Comparison of ENCODE assay signal across 8 cellular contexts in genomic region chr9:97615439-97616072, GRCh38. TPM values are rescaled to one million over a fixed set of nuclear protein-coding genes. Genes with fewer than 3 reads are reported as not detected.
DNase-seq lines count a peak whose midpoint lies in the region; ATAC-seq lines count a peak whose summit lies in the region.

No MANE protein-coding gene starts in this region.

- H3K36me3 Mint-ChIP-seq in T-helper 17 cell (ENCODE audit: low read depth) = peaks cover 10% of the 10 kb centered on the region

- peak; percentile 30 to 73 for DNase-seq in NCI-H524 (lab: John Stamatoyannopoulos, UW)
- DNase-seq in NCI-H524 treated with DMSO at 0.1 percent for 48 hours (lab: John Stamatoyannopoulos, UW) = no peak
- DNase-seq in NCI-H1092 treated with DMSO at 0.1 percent for 48 hours (lab: John Stamatoyannopoulos, UW) = peak; percentile 51
- DNase-seq in T-helper 17 cell = peak in 2 of 3 donors; percentile 12 to 45
- peak in 36 of 61 donors; percentile 3 to 79 (median 28) for DNase-seq in caudate nucleus (lab: John Stamatoyannopoulos, UW)
- DNase-seq in kidney glomerular epithelial cell (lab: John Stamatoyannopoulos, UW) = peak; percentile 57
- peak in 2 of 3 experiments; percentile 9 to 11 for DNase-seq in stimulated activated CD4-positive, alpha-beta T cell treated with anti-CD3 and anti-CD28 coated beads, TNF-alpha, amount 100 ng/mL, for 4 hours (ENCODE audit: low read depth in 3 of 3)

- H3K27ac ChIP-seq in caudate nucleus (ENCODE audit: low read depth, low read length) = no peak overlapping the region

- H3K27ac Mint-ChIP-seq in T-helper 17 cell = no peak overlapping the region

- no peaks in the 10 kb centered on the region for H3K27me3 Mint-ChIP-seq in T-helper 17 cell

- peaks cover 16% of the 10 kb centered on the region for H3K4me1 Mint-ChIP-seq in T-helper 17 cell

- H3K4me3 Mint-ChIP-seq in T-helper 17 cell = no peak overlapping the region

- no peaks in the 10 kb centered on the region for H3K9me3 ChIP-seq in T-helper 17 cell (ENCODE audit: control insufficient read depth, low read length, poor library complexity, severe bottlenecking)

- ATAC-seq in T-helper 17 cell = peak; percentile 77
- no peak for ATAC-seq in GM21825 (IDR thresholded peaks at IDR 0.05; ENCODE audit: unreplicated experiment)

RNA-seq across cellular contexts. Expression of gene TSTD2, which starts 17.6 kb away (rescaled TPM):
- 10 to 100 TPM; 15.5 to 26.7 TPM for total RNA-seq in T-helper 17 cell

RNA-seq across cellular contexts. Expression of gene NCBP1, which starts 18.1 kb away (rescaled TPM):
- total RNA-seq in T-helper 17 cell = 10 to 100 TPM; 31.6 to 37.2 TPM
